In the genomic region with DNA sequence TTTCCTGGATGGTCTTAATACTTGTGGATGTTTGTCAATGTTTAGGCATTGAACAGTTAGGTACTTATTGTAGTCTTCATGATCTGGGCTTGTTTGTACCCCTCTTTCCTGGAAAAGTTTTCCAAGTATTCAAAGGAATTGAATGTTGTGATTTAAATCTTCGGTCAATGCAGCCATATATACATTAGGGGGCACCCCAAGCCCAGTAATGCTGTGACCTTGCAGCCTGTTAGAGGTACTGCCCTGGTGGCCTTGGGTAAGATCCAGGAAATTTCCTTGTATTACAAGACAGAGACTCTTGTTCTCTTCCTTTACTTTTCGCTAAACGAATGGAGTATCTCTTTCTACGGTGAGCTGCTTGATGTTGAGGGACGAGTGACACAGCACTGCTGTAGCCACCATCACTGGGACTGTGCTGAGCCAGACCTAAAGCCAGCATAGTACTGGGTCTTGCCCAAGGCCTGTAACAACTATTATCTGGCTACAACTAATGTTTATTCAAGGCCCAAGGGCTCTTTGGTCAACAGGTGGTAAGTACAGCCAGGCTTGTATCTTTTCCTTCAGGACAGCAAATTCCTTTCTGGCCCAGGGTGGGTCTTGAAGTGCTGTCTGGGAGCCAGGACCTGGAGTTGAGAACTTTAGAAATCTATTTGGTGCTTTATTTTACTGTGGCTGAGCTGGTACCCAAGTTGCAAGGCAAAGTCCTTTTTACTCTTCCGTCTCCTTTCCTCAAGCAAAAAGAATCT, we compare ENCODE assay signal across 8 cellular contexts.
DNase-seq lines count a peak whose midpoint lies in the region; ATAC-seq and TF ChIP-seq lines count a peak whose summit lies in the region.

No MANE protein-coding gene starts in this region.

- ATAC-seq in GM21528 (IDR thresholded peaks at IDR 0.05; ENCODE audit: low FRiP score, unreplicated experiment) = peak; percentile 70
- no peak for ATAC-seq in HG02970 (IDR thresholded peaks at IDR 0.05; ENCODE audit: low FRiP score, unreplicated experiment)

- H3K4me3 ChIP-seq in DOHH2 (ENCODE audit: low read length) (no peak overlapping the region), hepatocyte (no peak overlapping the region)

- no peak overlapping the region for H2AFZ ChIP-seq in hepatocyte

- H3K27me3 Mint-ChIP-seq in mesothelial cell of epicardium (ENCODE audit: low read depth) = peaks cover 12% of the 10 kb centered on the region

- H3K27ac Mint-ChIP-seq in mesothelial cell of epicardium = no peak overlapping the region

- no peaks in the 10 kb centered on the region for H3K9me2 ChIP-seq in DOHH2 (replicated peaks; ENCODE audit: control insufficient read depth, low read length)
- no peaks in the 10 kb centered on the region for H3K9me2 ChIP-seq in hepatocyte (replicated peaks; ENCODE audit: insufficient read depth)

- H3K4me1 ChIP-seq in DOHH2 (ENCODE audit: control insufficient read depth, low read length) = no peaks in the 10 kb centered on the region
- no peaks in the 10 kb centered on the region for H3K4me1 ChIP-seq in hepatocyte (ENCODE audit: insufficient read depth)

- no peak overlapping the region for H3K4me3 Mint-ChIP-seq in mesothelial cell of epicardium

- WGBS in hepatocyte (ENCODE audit: low lambda C conversion rate, missing lambda C conversion rate) = 79% methylated on average over 6 of the region's 6 CpGs

- H3K79me2 ChIP-seq in DOHH2 (ENCODE audit: control insufficient read depth, low read length) (no peaks in the 10 kb centered on the region), hepatocyte (no peaks in the 10 kb centered on the region)

- peak; percentile 70 for TF ChIP-seq RAD21 in Ishikawa (IDR thresholded peaks at IDR 0.05; ENCODE audit: low read depth)

- H3K4me2 ChIP-seq in DOHH2 (ENCODE audit: low read length) (no peak overlapping the region), hepatocyte (no peak overlapping the region)

- DNase-seq in hepatocyte (ENCODE audit: low spot score) (peak; percentile 47), NCI-H1048 (lab: John Stamatoyannopoulos, UW) (no peak), mesothelial cell of epicardium (ENCODE audit: low spot score in 2 of 2, unreplicated experiment in 2 of 2) (no peak), SW480 (ENCODE audit: low spot score) (no peak)

- no peaks in the 10 kb centered on the region for H3K4me1 Mint-ChIP-seq in mesothelial cell of epicardium

- H3K27me3 ChIP-seq in DOHH2 (ENCODE audit: control insufficient read depth, low read length) (no peaks in the 10 kb centered on the region), hepatocyte (no peaks in the 10 kb centered on the region)

- no peaks in the 10 kb centered on the region for H3F3A ChIP-seq in DOHH2 (ENCODE audit: control insufficient read depth, insufficient read depth)

- H3K9me3 ChIP-seq in DOHH2 (ENCODE audit: control insufficient read depth, insufficient read depth, low read length) = no peaks in the 10 kb centered on the region
- H3K9me3 ChIP-seq in hepatocyte (ENCODE audit: low read depth) = no peaks in the 10 kb centered on the region

- H4K20me1 ChIP-seq in DOHH2 (ENCODE audit: control insufficient read depth, insufficient read depth, low read depth, low read length) = no peaks in the 10 kb centered on the region
- no peaks in the 10 kb centered on the region for H4K20me1 ChIP-seq in hepatocyte (ENCODE audit: insufficient read depth, poor library complexity, severe bottlenecking)

- H3K9me3 Mint-ChIP-seq in mesothelial cell of epicardium = peaks cover 23% of the 10 kb centered on the region

- TF ChIP-seq EP300 in Ishikawa (IDR thresholded peaks at IDR 0.05; ENCODE audit: borderline replicate concordance) = no peak

- H3K36me3 ChIP-seq in DOHH2 (ENCODE audit: control insufficient read depth, low read length) (no peaks in the 10 kb centered on the region), hepatocyte (replicated peaks; ENCODE audit: insufficient read depth, low read depth) (no peaks in the 10 kb centered on the region)

- no peaks in the 10 kb centered on the region for H3K36me3 Mint-ChIP-seq in mesothelial cell of epicardium

- peak; percentile 34 for TF ChIP-seq CTCF in DOHH2 (IDR thresholded peaks at IDR 0.05; ENCODE audit: low read depth, low read length, poor library complexity, severe bottlenecking)
- TF ChIP-seq CTCF in hepatocyte (IDR thresholded peaks at IDR 0.05; ENCODE audit: poor library complexity) = peak; percentile 43
- no peak for TF ChIP-seq CTCF in mesothelial cell of epicardium (IDR thresholded peaks at IDR 0.05; ENCODE audit: unreplicated experiment)

- H3K27ac ChIP-seq in DOHH2 (ENCODE audit: low read depth, low read length) (no peak overlapping the region), hepatocyte (peak overlapping the region; percentile 22)

TF ChIP-seq in Ishikawa, 13 proteins besides CTCF, POLR2A, EP300 and RAD21:
- TF ChIP-seq REST (IDR thresholded peaks at IDR 0.05; ENCODE audit: low read depth) (no peak), YY1 (IDR thresholded peaks at IDR 0.05; ENCODE audit: low read depth) (no peak), CEBPB (IDR thresholded peaks at IDR 0.05) (no peak), TAF1 (IDR thresholded peaks at IDR 0.05; ENCODE audit: low read depth) (no peak), ZBTB7A (IDR thresholded peaks at IDR 0.05; ENCODE audit: low read depth) (no peak), TCF12 (IDR thresholded peaks at IDR 0.05; ENCODE audit: low read depth) (no peak), FOXM1 (IDR thresholded peaks at IDR 0.05; ENCODE audit: borderline replicate concordance, low read depth) (no peak), CREB1 (IDR thresholded peaks at IDR 0.05; ENCODE audit: low read depth) (no peak), TEAD4 (IDR thresholded peaks at IDR 0.05) (no peak), NFIC (IDR thresholded peaks at IDR 0.05) (no peak), EGR1 (IDR thresholded peaks at IDR 0.05) (no peak)
- TF ChIP-seq, protein P1, sequence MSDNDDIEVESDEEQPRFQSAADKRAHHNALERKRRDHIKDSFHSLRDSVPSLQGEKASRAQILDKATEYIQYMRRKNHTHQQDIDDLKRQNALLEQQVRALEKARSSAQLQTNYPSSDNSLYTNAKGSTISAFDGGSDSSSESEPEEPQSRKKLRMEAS (IDR thresholded peaks at IDR 0.05) = no peak
